2 cellular contexts compared by ENCODE assay signal in genomic region chr14:100440758-100441203, GRCh38.
TF ChIP-seq lines count a peak whose summit lies in the region.

No MANE protein-coding gene starts in this region.

TF ChIP-seq in SK-N-SH, 30 proteins besides CTCF, POLR2A, EP300 and RAD21 (continued from another document and continues in another):
- TF ChIP-seq MEF2A (IDR thresholded peaks at IDR 0.05; ENCODE audit: borderline replicate concordance, low read depth) (no peak), FOXJ3 (CRISPR knock-in tag; IDR thresholded peaks at IDR 0.05) (peak; percentile 98), ELF1 (IDR thresholded peaks at IDR 0.05) (no peak), POLR2AphosphoS5 (IDR thresholded peaks at IDR 0.05; ENCODE audit: low read depth, low read length) (peak; percentile 87), GABPA (IDR thresholded peaks at IDR 0.05; ENCODE audit: low read depth) (no peak), RCOR1 (IDR thresholded peaks at IDR 0.05; ENCODE audit: low read length) (peak; percentile 96), MAX (IDR thresholded peaks at IDR 0.05; ENCODE audit: low read depth) (peak; percentile 40; the same call in 1 of the 2 replicates), GATA2 (CRISPR knock-in tag; IDR thresholded peaks at IDR 0.05) (peak; percentile 95), YY1 (IDR thresholded peaks at IDR 0.05; ENCODE audit: low read depth) (no peak), TAF1 (IDR thresholded peaks at IDR 0.05; ENCODE audit: borderline replicate concordance, low read depth, low read length) (no peak), SMC3 (IDR thresholded peaks at IDR 0.05; ENCODE audit: low read depth, low read length) (no peak; the same call in 1 of the 2 replicates), NRF1 (IDR thresholded peaks at IDR 0.05; ENCODE audit: low read depth, low read length) (no peak), FOSL2 (IDR thresholded peaks at IDR 0.05; ENCODE audit: borderline replicate concordance, low read depth) (no peak), TEAD4 (IDR thresholded peaks at IDR 0.05; ENCODE audit: borderline replicate concordance, insufficient read depth) (peak; percentile 64; the same call in 1 of the 2 replicates), RXRA (IDR thresholded peaks at IDR 0.05; ENCODE audit: borderline replicate concordance, low read depth) (no peak), EZH2phosphoT487 (IDR thresholded peaks at IDR 0.05; ENCODE audit: borderline replicate concordance, low read depth) (no peak), TCF12 (IDR thresholded peaks at IDR 0.05) (peak; percentile 93), IRF3 (IDR thresholded peaks at IDR 0.05; ENCODE audit: low read depth, low read length) (0 out of 2 replicates have a peak, but pooled peaks have one; percentile 14), JUND (IDR thresholded peaks at IDR 0.05) (peak; percentile 20; the same call in 1 of the 2 replicates), NFIC (IDR thresholded peaks at IDR 0.05; ENCODE audit: borderline replicate concordance) (peak; percentile 83)
- TF ChIP-seq, protein P1, sequence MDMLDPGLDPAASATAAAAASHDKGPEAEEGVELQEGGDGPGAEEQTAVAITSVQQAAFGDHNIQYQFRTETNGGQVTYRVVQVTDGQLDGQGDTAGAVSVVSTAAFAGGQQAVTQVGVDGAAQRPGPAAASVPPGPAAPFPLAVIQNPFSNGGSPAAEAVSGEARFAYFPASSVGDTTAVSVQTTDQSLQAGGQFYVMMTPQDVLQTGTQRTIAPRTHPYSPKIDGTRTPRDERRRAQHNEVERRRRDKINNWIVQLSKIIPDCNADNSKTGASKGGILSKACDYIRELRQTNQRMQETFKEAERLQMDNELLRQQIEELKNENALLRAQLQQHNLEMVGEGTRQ (IDR thresholded peaks at IDR 0.05; ENCODE audit: borderline replicate concordance, low read depth, low read length): no peak
- TF ChIP-seq, protein P2, sequence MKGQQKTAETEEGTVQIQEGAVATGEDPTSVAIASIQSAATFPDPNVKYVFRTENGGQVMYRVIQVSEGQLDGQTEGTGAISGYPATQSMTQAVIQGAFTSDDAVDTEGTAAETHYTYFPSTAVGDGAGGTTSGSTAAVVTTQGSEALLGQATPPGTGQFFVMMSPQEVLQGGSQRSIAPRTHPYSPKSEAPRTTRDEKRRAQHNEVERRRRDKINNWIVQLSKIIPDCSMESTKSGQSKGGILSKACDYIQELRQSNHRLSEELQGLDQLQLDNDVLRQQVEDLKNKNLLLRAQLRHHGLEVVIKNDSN (IDR thresholded peaks at IDR 0.05; ENCODE audit: borderline replicate concordance, low read depth): no peak
- TF ChIP-seq, protein P3, sequence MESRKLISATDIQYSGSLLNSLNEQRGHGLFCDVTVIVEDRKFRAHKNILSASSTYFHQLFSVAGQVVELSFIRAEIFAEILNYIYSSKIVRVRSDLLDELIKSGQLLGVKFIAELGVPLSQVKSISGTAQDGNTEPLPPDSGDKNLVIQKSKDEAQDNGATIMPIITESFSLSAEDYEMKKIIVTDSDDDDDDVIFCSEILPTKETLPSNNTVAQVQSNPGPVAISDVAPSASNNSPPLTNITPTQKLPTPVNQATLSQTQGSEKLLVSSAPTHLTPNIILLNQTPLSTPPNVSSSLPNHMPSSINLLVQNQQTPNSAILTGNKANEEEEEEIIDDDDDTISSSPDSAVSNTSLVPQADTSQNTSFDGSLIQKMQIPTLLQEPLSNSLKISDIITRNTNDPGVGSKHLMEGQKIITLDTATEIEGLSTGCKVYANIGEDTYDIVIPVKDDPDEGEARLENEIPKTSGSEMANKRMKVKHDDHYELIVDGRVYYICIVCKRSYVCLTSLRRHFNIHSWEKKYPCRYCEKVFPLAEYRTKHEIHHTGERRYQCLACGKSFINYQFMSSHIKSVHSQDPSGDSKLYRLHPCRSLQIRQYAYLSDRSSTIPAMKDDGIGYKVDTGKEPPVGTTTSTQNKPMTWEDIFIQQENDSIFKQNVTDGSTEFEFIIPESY (IDR thresholded peaks at IDR 0.05; ENCODE audit: borderline replicate concordance, low read depth): no peak
- TF ChIP-seq, protein P4, sequence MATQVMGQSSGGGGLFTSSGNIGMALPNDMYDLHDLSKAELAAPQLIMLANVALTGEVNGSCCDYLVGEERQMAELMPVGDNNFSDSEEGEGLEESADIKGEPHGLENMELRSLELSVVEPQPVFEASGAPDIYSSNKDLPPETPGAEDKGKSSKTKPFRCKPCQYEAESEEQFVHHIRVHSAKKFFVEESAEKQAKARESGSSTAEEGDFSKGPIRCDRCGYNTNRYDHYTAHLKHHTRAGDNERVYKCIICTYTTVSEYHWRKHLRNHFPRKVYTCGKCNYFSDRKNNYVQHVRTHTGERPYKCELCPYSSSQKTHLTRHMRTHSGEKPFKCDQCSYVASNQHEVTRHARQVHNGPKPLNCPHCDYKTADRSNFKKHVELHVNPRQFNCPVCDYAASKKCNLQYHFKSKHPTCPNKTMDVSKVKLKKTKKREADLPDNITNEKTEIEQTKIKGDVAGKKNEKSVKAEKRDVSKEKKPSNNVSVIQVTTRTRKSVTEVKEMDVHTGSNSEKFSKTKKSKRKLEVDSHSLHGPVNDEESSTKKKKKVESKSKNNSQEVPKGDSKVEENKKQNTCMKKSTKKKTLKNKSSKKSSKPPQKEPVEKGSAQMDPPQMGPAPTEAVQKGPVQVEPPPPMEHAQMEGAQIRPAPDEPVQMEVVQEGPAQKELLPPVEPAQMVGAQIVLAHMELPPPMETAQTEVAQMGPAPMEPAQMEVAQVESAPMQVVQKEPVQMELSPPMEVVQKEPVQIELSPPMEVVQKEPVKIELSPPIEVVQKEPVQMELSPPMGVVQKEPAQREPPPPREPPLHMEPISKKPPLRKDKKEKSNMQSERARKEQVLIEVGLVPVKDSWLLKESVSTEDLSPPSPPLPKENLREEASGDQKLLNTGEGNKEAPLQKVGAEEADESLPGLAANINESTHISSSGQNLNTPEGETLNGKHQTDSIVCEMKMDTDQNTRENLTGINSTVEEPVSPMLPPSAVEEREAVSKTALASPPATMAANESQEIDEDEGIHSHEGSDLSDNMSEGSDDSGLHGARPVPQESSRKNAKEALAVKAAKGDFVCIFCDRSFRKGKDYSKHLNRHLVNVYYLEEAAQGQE (IDR thresholded peaks at IDR 0.05; ENCODE audit: low read depth, low read length): no peak

TF ChIP-seq in neural cell, 6 proteins besides CTCF, POLR2A, EP300 and RAD21 (continued from another document):
- TF ChIP-seq, protein P4 (IDR thresholded peaks at IDR 0.05; ENCODE audit: borderline replicate concordance): no peak
- TF ChIP-seq EZH2 (IDR thresholded peaks at IDR 0.05; ENCODE audit: borderline replicate concordance, insufficient read depth, low read length, poor library complexity, severe bottlenecking) (no peak), TAF1 (IDR thresholded peaks at IDR 0.05; ENCODE audit: low read depth) (no peak)
